Comparison of ENCODE assay signal across 7 cellular contexts in genomic region chr5:181146927-181147636, GRCh38. TPM values are rescaled to one million over a fixed set of nuclear protein-coding genes. Genes with fewer than 3 reads are reported as not detected.
"Had no signal": no experiment of that assay in that cellular context is flagged by ENCODE, and none has a peak within 500 bp of the region (broad histone marks: within the 10 kb centered on the region; RNA-seq: fewer than 3 reads in every experiment).

Gene OR2V2, plus strand, starts transcription at chr5:181147586. Its CDS starts 7,357 bp downstream, at chr5:181154943.

RNA-seq across cellular contexts. Expression of gene OR2V2, which starts in this region (rescaled TPM):
- total RNA-seq: LHCN-M2, MCF 10A, NCI-H460, Peyer's patch, Right ventricle myocardium superior, SJSA1 had no signal
- polyA plus RNA-seq: SK-N-SH had no signal
